In the genomic region with DNA sequence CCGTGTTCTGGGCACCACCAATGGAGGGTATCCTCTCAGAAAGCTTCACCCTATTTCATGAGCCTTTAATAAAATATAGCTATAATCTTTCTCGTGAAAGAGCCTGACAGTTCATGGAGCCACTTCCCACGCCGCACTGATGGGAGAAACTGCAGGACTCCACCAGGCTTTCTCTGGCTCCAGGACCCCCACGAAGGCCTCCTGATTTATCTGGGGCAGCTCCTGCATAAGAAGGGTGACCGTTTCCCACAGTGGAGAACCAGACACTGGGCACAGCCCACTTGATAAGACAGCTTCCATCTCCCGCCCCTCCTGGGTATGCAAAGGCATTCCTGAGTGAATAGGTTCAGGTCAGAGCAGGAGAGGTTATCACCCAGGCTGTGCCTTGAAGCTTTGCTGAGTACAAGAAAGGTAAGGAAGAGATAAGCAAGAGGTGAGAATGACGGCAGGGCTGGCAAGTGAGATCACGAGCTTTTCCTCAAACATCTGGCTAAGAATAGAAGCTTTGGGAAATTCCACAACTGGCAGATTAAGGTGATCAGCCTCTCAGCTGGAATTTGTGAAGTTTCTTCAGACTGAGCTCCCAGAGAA, we compare ENCODE assay signal across 24 cellular contexts.
DNase-seq lines count a peak whose midpoint lies in the region; ATAC-seq lines count a peak whose summit lies in the region.
"Had no signal": no experiment of that assay in that cellular context is flagged by ENCODE, and none has a peak within 500 bp of the region (broad histone marks: within the 10 kb centered on the region; RNA-seq: fewer than 3 reads in every experiment).

No MANE protein-coding gene starts in this region.

- H4K8ac ChIP-seq in trophoblast cell (ENCODE audit: low read depth, low read length) = no peak overlapping the region

- no peaks in the 10 kb centered on the region for H3K27me3 ChIP-seq in trophoblast cell (ENCODE audit: insufficient read depth, low read length)
- H3K27me3 ChIP-seq: BE2C had no signal

- H3K36me3 ChIP-seq in trophoblast cell (ENCODE audit: control insufficient read depth in 1 of 2, insufficient read depth in 2 of 2, low read length in 2 of 2) = peaks cover 5 to 21% of the 10 kb centered on the region in 2 experiments

- no peak overlapping the region for H3K4ac ChIP-seq in trophoblast cell (ENCODE audit: low read depth, low read length)

- peaks cover 9 to 14% of the 10 kb centered on the region in 2 experiments for H3K4me1 ChIP-seq in trophoblast cell (ENCODE audit: control insufficient read depth in 1 of 2, insufficient read depth in 2 of 2, low read length in 2 of 2)
- H3K4me1 ChIP-seq: BE2C had no signal

- no peaks in the 10 kb centered on the region for H3K79me2 ChIP-seq in trophoblast cell (ENCODE audit: control insufficient read depth, insufficient read depth, low read length, poor library complexity)

- H3K79me1 ChIP-seq in trophoblast cell (ENCODE audit: low read length) = no peaks in the 10 kb centered on the region

- H3K4me3 ChIP-seq in trophoblast cell (ENCODE audit: low read depth, low read length) = no peak overlapping the region
- H3K4me3 ChIP-seq: GM12878, GM23248 had no signal

- no peak overlapping the region for H4K91ac ChIP-seq in trophoblast cell (ENCODE audit: low read depth, low read length)

- peaks cover 6% of the 10 kb centered on the region for H3K9me3 ChIP-seq in trophoblast cell (ENCODE audit: insufficient read depth, low read depth, low read length)
- H3K9me3 ChIP-seq: BE2C had no signal

- no peak overlapping the region for H2AK5ac ChIP-seq in trophoblast cell (ENCODE audit: low read length)

- H4K12ac ChIP-seq in trophoblast cell (ENCODE audit: low read depth, low read length) = peak overlapping the region; percentile 64

- DNase-seq in left cardiac atrium (no peak), cardiac septum (ENCODE audit: low spot score) (no peak), amniotic epithelial cell (ENCODE audit: low read depth) (peak; percentile 45), iPS-NIHi7 (ENCODE audit: extremely low spot score) (peak; percentile 47), trophoblast cell (peak; percentile 94 to 96), hypothalamus (lab: John Stamatoyannopoulos, UW) (no peak), HCEC 1CT (no peak)
- DNase-seq: 8988T; BE2C; CD4-positive, CD25-positive, alpha-beta regulatory T cell; COR-L47; DMS153; GF-D8; GM23248; NCI-H1105 treated with DMSO at 0.1 percent for 48 hours; NCI-H1694; NCI-H2081 treated with DMSO at 0.1 percent for 48 hours; NCI-H510A; NCI-H748 treated with DMSO at 0.1 percent for 48 hours; NK-92 treated with Interleukin-12 subunit alpha and Interleukin-12 subunit beta, amount 100 ng/mL, for 24 hours; SHP77 had no signal

- H2BK120ac ChIP-seq in trophoblast cell (ENCODE audit: insufficient read depth, low read length, poor library complexity) = peak overlapping the region; percentile 8

- H3K23ac ChIP-seq in trophoblast cell (ENCODE audit: low read length) = no peak overlapping the region

- intact Hi-C loops in left cardiac atrium (cut with DNase I) (no loop called here), cardiac septum (cut with DNase I) (no loop called here)

- WGBS in trophoblast cell (ENCODE audit: extremely low coverage, insufficient coverage, insufficient read length) = no CpG with 5 or more reads among the region's 9 CpGs

- H2AFZ ChIP-seq in trophoblast cell (ENCODE audit: insufficient read depth, low read length, poor library complexity) = no peak overlapping the region
- H2AFZ ChIP-seq: GM23248 had no signal

- no peak overlapping the region for H3K14ac ChIP-seq in trophoblast cell (ENCODE audit: low read length)

- H3K18ac ChIP-seq in trophoblast cell (ENCODE audit: low read length) = no peak overlapping the region

- peak overlapping the region; percentile 50 for H3K27ac ChIP-seq in trophoblast cell (ENCODE audit: low read depth, low read length)
- H3K27ac ChIP-seq: GM23248 had no signal

- H2BK12ac ChIP-seq in trophoblast cell (ENCODE audit: low read length) = no peak overlapping the region

- ATAC-seq in left cardiac atrium = peak; percentile 41 to 93
- ATAC-seq in HG03159 (IDR thresholded peaks at IDR 0.05; ENCODE audit: unreplicated experiment) = no peak
- ATAC-seq: GM12878, HCT116 had no signal

- H3K4me2 ChIP-seq in trophoblast cell (ENCODE audit: low read length) = no peak overlapping the region

- H2BK5ac ChIP-seq in trophoblast cell (ENCODE audit: low read depth, low read length, poor library complexity) = peak overlapping the region; percentile 34

- H3K9ac ChIP-seq in trophoblast cell (ENCODE audit: low read length) = no peak overlapping the region
- H3K9ac ChIP-seq: GM23248 had no signal

Comparison
In these comparisons a context has a peak if more than half of its experiments do, and no peak if none do; other contexts are left out.
1. DNase-seq: peak in amniotic epithelial cell (single experiment), iPS-NIHi7 (single experiment) and trophoblast cell (2 of 2); none in left cardiac atrium (single experiment), cardiac septum (single experiment), hypothalamus (0 of 51) and HCEC 1CT (single experiment).